Comparison of ENCODE assay signal across 2 cellular contexts in the genomic region with DNA sequence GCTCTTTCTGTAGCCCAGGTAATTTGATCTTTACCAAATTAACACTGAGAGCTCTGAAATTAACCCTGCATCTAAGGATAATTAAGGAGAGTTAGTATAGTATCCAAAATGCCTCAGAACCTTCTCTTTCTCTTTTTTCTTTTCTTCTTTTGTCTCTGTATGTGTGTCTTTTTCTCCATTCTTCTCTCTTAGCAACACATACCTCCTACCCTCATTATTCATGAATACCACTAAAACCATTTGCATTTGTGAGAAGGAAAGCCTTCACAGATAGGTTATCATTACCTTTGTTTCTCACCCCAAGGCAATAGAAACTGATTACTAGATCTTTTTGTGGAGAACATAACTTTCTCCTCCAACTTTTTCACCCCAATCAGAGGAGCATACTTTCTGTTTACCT.
TF ChIP-seq lines count a peak whose summit lies in the region.

No MANE protein-coding gene starts in this region.

TF ChIP-seq in GM23338, 12 proteins besides CTCF, POLR2A, EP300 and RAD21:
- TF ChIP-seq ZNF331 (CRISPR knock-in tag; IDR thresholded peaks at IDR 0.05; ENCODE audit: low read depth) (no peak), NANOG (IDR thresholded peaks at IDR 0.05; ENCODE audit: borderline replicate concordance) (no peak), STAT1 (IDR thresholded peaks at IDR 0.05; ENCODE audit: unreplicated experiment) (no peak)
- TF ChIP-seq, protein P1, sequence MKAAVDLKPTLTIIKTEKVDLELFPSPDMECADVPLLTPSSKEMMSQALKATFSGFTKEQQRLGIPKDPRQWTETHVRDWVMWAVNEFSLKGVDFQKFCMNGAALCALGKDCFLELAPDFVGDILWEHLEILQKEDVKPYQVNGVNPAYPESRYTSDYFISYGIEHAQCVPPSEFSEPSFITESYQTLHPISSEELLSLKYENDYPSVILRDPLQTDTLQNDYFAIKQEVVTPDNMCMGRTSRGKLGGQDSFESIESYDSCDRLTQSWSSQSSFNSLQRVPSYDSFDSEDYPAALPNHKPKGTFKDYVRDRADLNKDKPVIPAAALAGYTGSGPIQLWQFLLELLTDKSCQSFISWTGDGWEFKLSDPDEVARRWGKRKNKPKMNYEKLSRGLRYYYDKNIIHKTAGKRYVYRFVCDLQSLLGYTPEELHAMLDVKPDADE (IDR thresholded peaks at IDR 0.05), result no peak
- TF ChIP-seq, protein P2, sequence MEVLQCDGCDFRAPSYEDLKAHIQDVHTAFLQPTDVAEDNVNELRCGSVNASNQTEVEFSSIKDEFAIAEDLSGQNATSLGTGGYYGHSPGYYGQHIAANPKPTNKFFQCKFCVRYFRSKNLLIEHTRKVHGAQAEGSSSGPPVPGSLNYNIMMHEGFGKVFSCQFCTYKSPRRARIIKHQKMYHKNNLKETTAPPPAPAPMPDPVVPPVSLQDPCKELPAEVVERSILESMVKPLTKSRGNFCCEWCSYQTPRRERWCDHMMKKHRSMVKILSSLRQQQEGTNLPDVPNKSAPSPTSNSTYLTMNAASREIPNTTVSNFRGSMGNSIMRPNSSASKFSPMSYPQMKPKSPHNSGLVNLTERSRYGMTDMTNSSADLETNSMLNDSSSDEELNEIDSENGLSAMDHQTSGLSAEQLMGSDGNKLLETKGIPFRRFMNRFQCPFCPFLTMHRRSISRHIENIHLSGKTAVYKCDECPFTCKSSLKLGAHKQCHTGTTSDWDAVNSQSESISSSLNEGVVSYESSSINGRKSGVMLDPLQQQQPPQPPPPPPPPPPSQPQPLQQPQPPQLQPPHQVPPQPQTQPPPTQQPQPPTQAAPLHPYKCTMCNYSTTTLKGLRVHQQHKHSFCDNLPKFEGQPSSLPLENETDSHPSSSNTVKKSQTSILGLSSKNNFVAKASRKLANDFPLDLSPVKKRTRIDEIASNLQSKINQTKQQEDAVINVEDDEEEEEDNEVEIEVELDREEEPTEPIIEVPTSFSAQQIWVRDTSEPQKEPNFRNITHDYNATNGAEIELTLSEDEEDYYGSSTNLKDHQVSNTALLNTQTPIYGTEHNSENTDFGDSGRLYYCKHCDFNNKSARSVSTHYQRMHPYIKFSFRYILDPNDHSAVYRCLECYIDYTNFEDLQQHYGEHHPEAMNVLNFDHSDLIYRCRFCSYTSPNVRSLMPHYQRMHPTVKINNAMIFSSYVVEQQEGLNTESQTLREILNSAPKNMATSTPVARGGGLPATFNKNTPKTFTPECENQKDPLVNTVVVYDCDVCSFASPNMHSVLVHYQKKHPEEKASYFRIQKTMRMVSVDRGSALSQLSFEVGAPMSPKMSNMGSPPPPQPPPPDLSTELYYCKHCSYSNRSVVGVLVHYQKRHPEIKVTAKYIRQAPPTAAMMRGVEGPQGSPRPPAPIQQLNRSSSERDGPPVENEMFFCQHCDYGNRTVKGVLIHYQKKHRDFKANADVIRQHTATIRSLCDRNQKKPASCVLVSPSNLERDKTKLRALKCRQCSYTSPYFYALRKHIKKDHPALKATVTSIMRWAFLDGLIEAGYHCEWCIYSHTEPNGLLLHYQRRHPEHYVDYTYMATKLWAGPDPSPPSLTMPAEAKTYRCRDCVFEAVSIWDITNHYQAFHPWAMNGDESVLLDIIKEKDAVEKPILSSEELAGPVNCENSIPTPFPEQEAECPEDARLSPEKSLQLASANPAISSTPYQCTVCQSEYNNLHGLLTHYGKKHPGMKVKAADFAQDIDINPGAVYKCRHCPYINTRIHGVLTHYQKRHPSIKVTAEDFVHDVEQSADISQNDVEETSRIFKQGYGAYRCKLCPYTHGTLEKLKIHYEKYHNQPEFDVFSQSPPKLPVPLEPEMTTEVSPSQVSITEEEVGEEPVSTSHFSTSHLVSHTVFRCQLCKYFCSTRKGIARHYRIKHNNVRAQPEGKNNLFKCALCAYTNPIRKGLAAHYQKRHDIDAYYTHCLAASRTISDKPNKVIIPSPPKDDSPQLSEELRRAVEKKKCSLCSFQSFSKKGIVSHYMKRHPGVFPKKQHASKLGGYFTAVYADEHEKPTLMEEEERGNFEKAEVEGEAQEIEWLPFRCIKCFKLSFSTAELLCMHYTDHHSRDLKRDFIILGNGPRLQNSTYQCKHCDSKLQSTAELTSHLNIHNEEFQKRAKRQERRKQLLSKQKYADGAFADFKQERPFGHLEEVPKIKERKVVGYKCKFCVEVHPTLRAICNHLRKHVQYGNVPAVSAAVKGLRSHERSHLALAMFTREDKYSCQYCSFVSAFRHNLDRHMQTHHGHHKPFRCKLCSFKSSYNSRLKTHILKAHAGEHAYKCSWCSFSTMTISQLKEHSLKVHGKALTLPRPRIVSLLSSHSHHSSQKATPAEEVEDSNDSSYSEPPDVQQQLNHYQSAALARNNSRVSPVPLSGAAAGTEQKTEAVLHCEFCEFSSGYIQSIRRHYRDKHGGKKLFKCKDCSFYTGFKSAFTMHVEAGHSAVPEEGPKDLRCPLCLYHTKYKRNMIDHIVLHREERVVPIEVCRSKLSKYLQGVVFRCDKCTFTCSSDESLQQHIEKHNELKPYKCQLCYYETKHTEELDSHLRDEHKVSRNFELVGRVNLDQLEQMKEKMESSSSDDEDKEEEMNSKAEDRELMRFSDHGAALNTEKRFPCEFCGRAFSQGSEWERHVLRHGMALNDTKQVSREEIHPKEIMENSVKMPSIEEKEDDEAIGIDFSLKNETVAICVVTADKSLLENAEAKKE (CRISPR knock-in tag; IDR thresholded peaks at IDR 0.05), result 0 out of 2 replicates have a peak, but pooled peaks have one; percentile 2

TF ChIP-seq in H1, 55 proteins besides CTCF, POLR2A, EP300 and RAD21:
- TF ChIP-seq SRF (IDR thresholded peaks at IDR 0.05; ENCODE audit: low read depth, low read length), result no peak
- no peak for TF ChIP-seq ZNF274 (IDR thresholded peaks at IDR 0.05; ENCODE audit: borderline replicate concordance, extremely low read depth, low read length)
- TF ChIP-seq KDM4A (IDR thresholded peaks at IDR 0.05; ENCODE audit: low read depth, low read length, severe bottlenecking), result no peak
- TF ChIP-seq ASH2L (IDR thresholded peaks at IDR 0.05; ENCODE audit: low read length), result no peak
- TF ChIP-seq, protein P3, sequence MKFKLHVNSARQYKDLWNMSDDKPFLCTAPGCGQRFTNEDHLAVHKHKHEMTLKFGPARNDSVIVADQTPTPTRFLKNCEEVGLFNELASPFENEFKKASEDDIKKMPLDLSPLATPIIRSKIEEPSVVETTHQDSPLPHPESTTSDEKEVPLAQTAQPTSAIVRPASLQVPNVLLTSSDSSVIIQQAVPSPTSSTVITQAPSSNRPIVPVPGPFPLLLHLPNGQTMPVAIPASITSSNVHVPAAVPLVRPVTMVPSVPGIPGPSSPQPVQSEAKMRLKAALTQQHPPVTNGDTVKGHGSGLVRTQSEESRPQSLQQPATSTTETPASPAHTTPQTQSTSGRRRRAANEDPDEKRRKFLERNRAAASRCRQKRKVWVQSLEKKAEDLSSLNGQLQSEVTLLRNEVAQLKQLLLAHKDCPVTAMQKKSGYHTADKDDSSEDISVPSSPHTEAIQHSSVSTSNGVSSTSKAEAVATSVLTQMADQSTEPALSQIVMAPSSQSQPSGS (IDR thresholded peaks at IDR 0.05; ENCODE audit: low read length), result no peak
- no peak for TF ChIP-seq SIRT6 (IDR thresholded peaks at IDR 0.05; ENCODE audit: low read length)
- TF ChIP-seq POU5F1 (IDR thresholded peaks at IDR 0.05; ENCODE audit: low read depth, low read length), result no peak
- TF ChIP-seq GTF2F1 (IDR thresholded peaks at IDR 0.05; ENCODE audit: borderline replicate concordance, low read depth, low read length), result no peak
- no peak for TF ChIP-seq CBX5 (IDR thresholded peaks at IDR 0.05; ENCODE audit: low read depth, low read length)
